In genomic region chr11:30801357-30801756, GRCh38 we compare ENCODE assay signal across 1 cellular context.
TF ChIP-seq lines count a peak whose summit lies in the region.

No MANE protein-coding gene starts in this region.

TF ChIP-seq in liver, 16 proteins besides CTCF, POLR2A, EP300 and RAD21 (continued from another document):
- TF ChIP-seq REST (IDR thresholded peaks at IDR 0.05) (peak; percentile 22), FOXA2 (IDR thresholded peaks at IDR 0.05) (peak; percentile 50), HNF4A (conservative IDR thresholded peaks at IDR 0.05) (peak; percentile 73 to 83)
